Comparison of ENCODE assay signal across 25 cellular contexts in the genomic region with DNA sequence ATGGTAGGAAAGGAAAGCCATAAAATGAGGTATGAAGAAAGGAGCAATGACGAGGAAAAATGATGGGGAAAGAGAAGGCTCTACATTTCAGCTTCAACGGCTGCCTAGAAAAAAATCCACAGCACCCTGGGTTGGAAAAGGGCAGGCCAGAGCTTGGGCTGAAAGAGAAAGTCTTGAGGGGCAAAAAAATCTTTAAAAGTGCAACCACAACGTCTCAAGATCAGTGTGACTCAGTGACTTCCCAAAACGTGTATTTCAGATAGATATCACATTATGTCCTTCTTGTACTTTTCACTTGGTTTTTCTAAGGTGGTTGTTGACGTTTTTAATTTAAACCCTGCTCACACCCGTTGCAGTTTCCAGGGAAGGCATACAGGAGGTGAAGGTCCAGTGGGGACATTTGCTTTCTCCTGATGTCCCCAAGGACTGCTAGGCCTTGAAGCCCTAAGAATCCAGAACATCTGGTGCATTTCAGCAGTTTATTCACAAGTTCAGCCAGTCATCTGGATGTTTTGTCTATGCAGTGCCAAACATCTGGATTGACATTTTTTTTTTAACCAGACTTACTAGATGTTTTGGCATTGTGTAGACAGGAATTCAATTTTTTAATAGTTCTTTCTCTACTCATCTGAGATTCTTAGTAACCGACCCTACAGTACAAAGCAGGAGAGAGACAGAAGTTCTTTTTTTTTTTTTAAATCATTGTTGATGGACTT.
A peak's percentile ranks its signal among the peaks of the same experiment; 100 is the strongest.
DNase-seq lines count a peak whose midpoint lies in the region; TF ChIP-seq lines count a peak whose summit lies in the region.
"Had no signal": no experiment of that assay in that cellular context is flagged by ENCODE, and none has a peak within 500 bp of the region (broad histone marks: within the 10 kb centered on the region; RNA-seq: fewer than 3 reads in every experiment).

No MANE protein-coding gene starts in this region.

- no peak overlapping the region for H3K4me3 ChIP-seq in adipocyte (ENCODE audit: low read length)
- H3K4me3 ChIP-seq: heart left ventricle, right lobe of liver, upper lobe of right lung had no signal

- no peak overlapping the region for H3K9ac ChIP-seq in adipocyte (ENCODE audit: low read length)
- H3K9ac ChIP-seq: parathyroid adenoma had no signal

- H3K9me3 Mint-ChIP-seq in activated CD4-positive, alpha-beta memory T cell treated with anti-CD3 and anti-CD28 coated beads for 36 hours: peaks cover 13% of the 10 kb centered on the region
- peaks cover 13% of the 10 kb centered on the region for H3K9me3 Mint-ChIP-seq in activated CD4-positive, alpha-beta memory T cell treated with anti-CD3 and anti-CD28 coated beads, Interleukin-2, amount 10 ng/mL, durations not matched to agents 7 days and 5 days
- H3K9me3 Mint-ChIP-seq in nephron: peaks cover 14% of the 10 kb centered on the region

- peaks cover 24% of the 10 kb centered on the region for H3K4me1 ChIP-seq in adipocyte (ENCODE audit: control insufficient read depth, insufficient read depth, low read length)
- H3K4me1 ChIP-seq: parathyroid adenoma, right lobe of liver, upper lobe of right lung had no signal

- DNase-seq in activated CD4-positive, alpha-beta memory T cell treated with anti-CD3 and anti-CD28 coated beads for 36 hours: no peak
- DNase-seq in activated CD4-positive, alpha-beta memory T cell treated with anti-CD3 and anti-CD28 coated beads, Interleukin-2, amount 10 ng/mL, durations not matched to agents 7 days and 5 days: no peak
- peak; percentile 27 for DNase-seq in GM04503 (ENCODE audit: low read depth)
- peak; percentile 40 for DNase-seq in adipocyte (ENCODE audit: low read depth)
- DNase-seq in activated naive CD4-positive, alpha-beta T cell treated with Interleukin-2 at 50 U/mL for 16 hours: no peak
- DNase-seq in NCI-H526 treated with DMSO at 0.1 percent for 48 hours (lab: John Stamatoyannopoulos, UW): no peak
- no peak for DNase-seq in Ammon's horn (ENCODE audit: low spot score)
- DNase-seq: activated CD4-positive, CD25-positive, alpha-beta regulatory T cell treated with anti-CD3 and anti-CD28 coated beads, Interleukin-2, amount 50 U/mL, for 72 hours; C1 segment of cervical spinal cord; Calu3; effector memory CD4-positive, alpha-beta T cell; H9; heart left ventricle; natural killer cell; NCI-H146; NCI-H2171; NCI-H524; right lobe of liver; RPMI8226; stimulated activated CD4-positive, alpha-beta T cell treated with anti-CD3 and anti-CD28 coated beads, Interleukin-15, amount 100 ng/mL, for 24 hours; upper lobe of right lung had no signal

- H3K27me3 ChIP-seq in adipocyte (replicated peaks; ENCODE audit: control insufficient read depth, insufficient read depth, low read length): no peaks in the 10 kb centered on the region
- H3K27me3 ChIP-seq: heart left ventricle, right lobe of liver, upper lobe of right lung had no signal

- peak overlapping the region; percentile 43 for H3K27ac Mint-ChIP-seq in activated CD4-positive, alpha-beta memory T cell treated with anti-CD3 and anti-CD28 coated beads for 36 hours
- no peak overlapping the region for H3K27ac Mint-ChIP-seq in activated CD4-positive, alpha-beta memory T cell treated with anti-CD3 and anti-CD28 coated beads, Interleukin-2, amount 10 ng/mL, durations not matched to agents 7 days and 5 days
- peak overlapping the region in 2 of 3 experiments; percentile 35 to 46 for H3K27ac Mint-ChIP-seq in nephron
- H3K27ac Mint-ChIP-seq: brain, H9, mesothelial cell of epicardium, natural killer cell had no signal

- peaks cover 12% of the 10 kb centered on the region for H3K4me1 Mint-ChIP-seq in activated CD4-positive, alpha-beta memory T cell treated with anti-CD3 and anti-CD28 coated beads for 36 hours (ENCODE audit: low read depth)
- peaks cover 7% of the 10 kb centered on the region for H3K4me1 Mint-ChIP-seq in activated CD4-positive, alpha-beta memory T cell treated with anti-CD3 and anti-CD28 coated beads, Interleukin-2, amount 10 ng/mL, durations not matched to agents 7 days and 5 days
- H3K4me1 Mint-ChIP-seq in nephron: peaks cover 14% of the 10 kb centered on the region
- H3K4me1 Mint-ChIP-seq: H9, natural killer cell had no signal

- H3K9me3 ChIP-seq in adipocyte (ENCODE audit: control insufficient read depth, low read length): peaks cover 4% of the 10 kb centered on the region
- H3K9me3 ChIP-seq: right lobe of liver had no signal

- H3K4me3 Mint-ChIP-seq in activated CD4-positive, alpha-beta memory T cell treated with anti-CD3 and anti-CD28 coated beads for 36 hours: no peak overlapping the region
- no peak overlapping the region for H3K4me3 Mint-ChIP-seq in activated CD4-positive, alpha-beta memory T cell treated with anti-CD3 and anti-CD28 coated beads, Interleukin-2, amount 10 ng/mL, durations not matched to agents 7 days and 5 days
- no peak overlapping the region for H3K4me3 Mint-ChIP-seq in nephron
- H3K4me3 Mint-ChIP-seq: brain, H9, mesothelial cell of epicardium, natural killer cell had no signal

- POLR2A ChIA-PET in activated CD4-positive, alpha-beta memory T cell treated with anti-CD3 and anti-CD28 coated beads for 36 hours (lab: Charles Lee): no interaction called here
- POLR2A ChIA-PET in activated CD4-positive, alpha-beta memory T cell treated with anti-CD3 and anti-CD28 coated beads, Interleukin-2, amount 10 ng/mL, durations not matched to agents 7 days and 5 days (lab: Charles Lee): no interaction called here

- TF ChIP-seq CTCF in nephron (IDR thresholded peaks at IDR 0.05; ENCODE audit: unreplicated experiment in 3 of 3): no peak

- H3K36me3 Mint-ChIP-seq in activated CD4-positive, alpha-beta memory T cell treated with anti-CD3 and anti-CD28 coated beads for 36 hours: peaks cover 10% of the 10 kb centered on the region
- peaks cover 9% of the 10 kb centered on the region for H3K36me3 Mint-ChIP-seq in activated CD4-positive, alpha-beta memory T cell treated with anti-CD3 and anti-CD28 coated beads, Interleukin-2, amount 10 ng/mL, durations not matched to agents 7 days and 5 days (ENCODE audit: low read depth)
- peaks cover 6% of the 10 kb centered on the region for H3K36me3 Mint-ChIP-seq in nephron (ENCODE audit: low read depth)
- H3K36me3 Mint-ChIP-seq: brain had no signal

- H3K36me3 ChIP-seq in adipocyte (ENCODE audit: control insufficient read depth, insufficient read depth, low read length, severe bottlenecking): no peaks in the 10 kb centered on the region
- H3K36me3 ChIP-seq: heart left ventricle, right lobe of liver, upper lobe of right lung had no signal

- intact Hi-C loops in activated CD4-positive, alpha-beta memory T cell treated with anti-CD3 and anti-CD28 coated beads for 36 hours (cut with micrococcal nuclease): no loop called here

- peaks cover 12% of the 10 kb centered on the region for H3K27me3 Mint-ChIP-seq in activated CD4-positive, alpha-beta memory T cell treated with anti-CD3 and anti-CD28 coated beads for 36 hours
- H3K27me3 Mint-ChIP-seq in activated CD4-positive, alpha-beta memory T cell treated with anti-CD3 and anti-CD28 coated beads, Interleukin-2, amount 10 ng/mL, durations not matched to agents 7 days and 5 days: peaks cover 10% of the 10 kb centered on the region
- H3K27me3 Mint-ChIP-seq in nephron (ENCODE audit: low read depth): peaks cover 9% of the 10 kb centered on the region

- CTCF ChIA-PET in activated CD4-positive, alpha-beta memory T cell treated with anti-CD3 and anti-CD28 coated beads for 36 hours (lab: Charles Lee): no interaction called here
- CTCF ChIA-PET in activated CD4-positive, alpha-beta memory T cell treated with anti-CD3 and anti-CD28 coated beads, Interleukin-2, amount 10 ng/mL, durations not matched to agents 7 days and 5 days (lab: Charles Lee): interaction anchor here (1.4 kb wide), 1 partner anchor 163 kb away, joined by 3 read pairs; no protein-coding TSS in a partner anchor

Comparison
In these comparisons a context has a peak if more than half of its experiments do, and no peak if none do; other contexts are left out.
1. DNase-seq: peak in GM04503 (single experiment) and adipocyte (single experiment); none in activated CD4-positive, alpha-beta memory T cell treated with anti-CD3 and anti-CD28 coated beads for 36 hours (single experiment), activated CD4-positive, alpha-beta memory T cell treated with anti-CD3 and anti-CD28 coated beads, Interleukin-2, amount 10 ng/mL, durations not matched to agents 7 days and 5 days (single experiment), activated naive CD4-positive, alpha-beta T cell treated with Interleukin-2 at 50 U/mL for 16 hours (single experiment), NCI-H526 treated with DMSO at 0.1 percent for 48 hours (single experiment) and Ammon's horn (single experiment).